21 cellular contexts compared by ENCODE assay signal in the genomic region with DNA sequence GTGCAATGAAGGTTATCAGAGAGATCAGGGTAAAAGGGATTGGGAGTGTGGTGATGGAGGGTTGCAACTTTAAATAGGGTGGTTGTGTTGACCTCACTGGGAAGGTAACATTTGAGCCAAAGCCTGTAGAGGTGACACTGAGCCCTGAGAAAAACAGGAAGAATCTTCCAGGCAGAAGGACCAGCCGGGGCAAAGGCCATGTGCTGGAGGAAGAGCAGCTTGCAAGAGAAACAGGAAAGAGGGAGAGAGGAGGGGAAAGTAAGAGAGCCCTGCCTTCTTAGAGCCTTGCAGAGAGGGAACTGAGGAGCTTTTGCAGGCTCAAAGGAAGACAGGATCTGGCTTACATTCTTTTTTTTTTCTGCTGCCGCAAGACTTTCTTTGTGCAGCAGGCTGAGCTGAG. TPM values are rescaled to one million over a fixed set of nuclear protein-coding genes. Genes with fewer than 3 reads are reported as not detected.
A peak's percentile ranks its signal among the peaks of the same experiment; 100 is the strongest.
DNase-seq lines count a peak whose midpoint lies in the region; ATAC-seq and TF ChIP-seq lines count a peak whose summit lies in the region.
"Had no signal": no experiment of that assay in that cellular context is flagged by ENCODE, and none has a peak within 500 bp of the region (broad histone marks: within the 10 kb centered on the region; RNA-seq: fewer than 3 reads in every experiment).

No MANE protein-coding gene starts in this region.

- no peak for TF ChIP-seq POLR2A in transverse colon (IDR thresholded peaks at IDR 0.05)

- ATAC-seq in HG03520 (IDR thresholded peaks at IDR 0.05; ENCODE audit: unreplicated experiment): no peak
- ATAC-seq: A549; activated CD8-positive, alpha-beta T cell treated with anti-CD3 and anti-CD28 coated beads, Interleukin-2, amount 10 ng/mL, durations not matched to agents 7 days and 5 days; left cardiac atrium had no signal

- H3K27me3 ChIP-seq in left ventricle myocardium inferior (ENCODE audit: low read depth): no peaks in the 10 kb centered on the region
- no peaks in the 10 kb centered on the region for H3K27me3 ChIP-seq in right atrium auricular region
- no peaks in the 10 kb centered on the region for H3K27me3 ChIP-seq in colonic mucosa
- H3K27me3 ChIP-seq in transverse colon: no peaks in the 10 kb centered on the region
- H3K27me3 ChIP-seq: BLaER1 treated with 17β-estradiol and CSF1 and Interleukin-3, amounts not matched to agents 10 nM and 100 nM; SJSA1; stomach had no signal

- H3K9me3 ChIP-seq in left ventricle myocardium inferior (replicated peaks): no peaks in the 10 kb centered on the region
- H3K9me3 ChIP-seq in right atrium auricular region: no peaks in the 10 kb centered on the region
- H3K9me3 ChIP-seq in colonic mucosa: no peaks in the 10 kb centered on the region
- no peaks in the 10 kb centered on the region for H3K9me3 ChIP-seq in transverse colon
- H3K9me3 ChIP-seq: A549; BLaER1 treated with 17β-estradiol and CSF1 and Interleukin-3, amounts not matched to agents 10 nM and 100 nM; SJSA1; stomach had no signal

- in situ Hi-C loops in transverse colon (cut with MboI; ENCODE audit: low pct_ligation_motif_present in 1 of 4, low pct_unique_long_range_greater_than_20kb in 1 of 4, low sequenced_read_pairs in 3 of 4): no loop called here

- TF ChIP-seq CTCF in left ventricle myocardium inferior (IDR thresholded peaks at IDR 0.05; ENCODE audit: borderline replicate concordance): no peak
- TF ChIP-seq CTCF in right atrium auricular region (IDR thresholded peaks at IDR 0.05): no peak
- no peak for TF ChIP-seq CTCF in colonic mucosa (IDR thresholded peaks at IDR 0.05)
- TF ChIP-seq CTCF in transverse colon (IDR thresholded peaks at IDR 0.05): no peak

- WGBS in transverse colon (ENCODE audit: low coverage in 1 of 2), 2 donors: 21 to 58% methylated on average over 2 of the region's 2 CpGs

- no peak for TF ChIP-seq EP300 in transverse colon (IDR thresholded peaks at IDR 0.05; ENCODE audit: low read depth)

- no peak for DNase-seq in left ventricle myocardium inferior
- no peak for DNase-seq in right atrium auricular region (ENCODE audit: low spot score)
- peak; percentile 38 for DNase-seq in colonic mucosa
- peak; percentile 58 for DNase-seq in left kidney (ENCODE audit: low read depth, low spot score)
- peak; percentile 9 for DNase-seq in transverse colon
- DNase-seq in occipital lobe (lab: John Stamatoyannopoulos, UW): no peak
- no peak for DNase-seq in NCI-H2196 (lab: John Stamatoyannopoulos, UW; ENCODE audit: unreplicated experiment)
- DNase-seq: activated CD8-positive, alpha-beta T cell treated with anti-CD3 and anti-CD28 coated beads, Interleukin-2, amount 10 ng/mL, durations not matched to agents 7 days and 5 days; activated naive CD4-positive, alpha-beta T cell treated with anti-CD3 and anti-CD28 coated beads, Interleukin-2, amount 50 U/mL, for 16 hours; activated T-cell treated with anti-CD3 and anti-CD28 coated beads, Interleukin-2, amount 50 U/mL, for 4 hours; left cardiac atrium; PC-9; stimulated activated CD4-positive, alpha-beta T cell treated with anti-CD3 and anti-CD28 coated beads, Interleukin-1b, Interleukin-23, amount 100 ng/mL, for 48 hours; stomach had no signal

- H3K27ac ChIP-seq in left ventricle myocardium inferior (replicated peaks) (peak overlapping the region; percentile 53), right atrium auricular region (no peak overlapping the region), colonic mucosa (no peak overlapping the region), transverse colon (no peak overlapping the region)
- H3K27ac ChIP-seq: A549; BLaER1 treated with 17β-estradiol and CSF1 and Interleukin-3, amounts not matched to agents 10 nM and 100 nM; PC-9; SJSA1; stomach had no signal

- H3K4me3 ChIP-seq in left ventricle myocardium inferior (no peak overlapping the region), right atrium auricular region (no peak overlapping the region), colonic mucosa (no peak overlapping the region), transverse colon (no peak overlapping the region)
- H3K4me3 ChIP-seq: A549; BLaER1 treated with 17β-estradiol and CSF1 and Interleukin-3, amounts not matched to agents 10 nM and 100 nM; PC-9; SJSA1; stomach had no signal

- H3K4me1 ChIP-seq in left ventricle myocardium inferior (peaks cover 9% of the 10 kb centered on the region), right atrium auricular region (no peaks in the 10 kb centered on the region), colonic mucosa (no peaks in the 10 kb centered on the region), transverse colon (peaks cover 0 to 7% (median 4%) of the 10 kb centered on the region in 4 donors)
- H3K4me1 ChIP-seq: A549, SJSA1, stomach had no signal

- H3K9ac ChIP-seq in colonic mucosa (ENCODE audit: low read depth in 2 of 2, low read length in 2 of 2): no peak overlapping the region
- H3K9ac ChIP-seq: BLaER1 treated with 17β-estradiol and CSF1 and Interleukin-3, amounts not matched to agents 10 nM and 100 nM had no signal

- H3K36me3 ChIP-seq in left ventricle myocardium inferior: no peaks in the 10 kb centered on the region
- H3K36me3 ChIP-seq in right atrium auricular region: no peaks in the 10 kb centered on the region
- no peaks in the 10 kb centered on the region for H3K36me3 ChIP-seq in colonic mucosa
- H3K36me3 ChIP-seq in transverse colon: no peaks in the 10 kb centered on the region
- H3K36me3 ChIP-seq: BLaER1 treated with 17β-estradiol and CSF1 and Interleukin-3, amounts not matched to agents 10 nM and 100 nM; SJSA1; stomach had no signal

- intact Hi-C loops in left ventricle myocardium inferior (cut with micrococcal nuclease): no loop called here
- intact Hi-C loops in colonic mucosa (cut with DNase I): no loop called here
- intact Hi-C loops in transverse colon (cut with DNase I; ENCODE audit: low total_unique reads): no loop called here

RNA-seq across cellular contexts. Expression of a gene that starts 17.4 kb away (rescaled TPM):
- total RNA-seq in left ventricle myocardium inferior: 0.38 TPM
- under 1 TPM in 1 of 2 donors, not detected in 1; 0.28 TPM for total RNA-seq in right atrium auricular region
- not detected for total RNA-seq in colonic mucosa
- under 1 TPM in 1 of 4 donors, not detected in 3; 0.48 TPM for total RNA-seq in transverse colon
- 0.62 TPM for total RNA-seq in occipital lobe
- total RNA-seq: astrocyte, frontal cortex, M059J had no signal

RNA-seq across cellular contexts. Expression of a gene that starts 40.3 kb away (rescaled TPM):
- total RNA-seq in left ventricle myocardium inferior: 78.3 TPM
- 10 to 100 TPM; 54.8 to 99.9 TPM for total RNA-seq in right atrium auricular region
- 10 to 100 TPM; 20.3 to 22.4 TPM for total RNA-seq in colonic mucosa
- total RNA-seq in transverse colon: 10 to 100 TPM in 3 of 4 donors, 1 to 10 TPM in 1; 2.2 to 38.4 (median 29.4) TPM
- total RNA-seq in occipital lobe: 94.2 TPM

Comparison
In these comparisons a context has a peak if more than half of its experiments do, and no peak if none do; other contexts are left out.
1. DNase-seq: peak in colonic mucosa (single experiment), left kidney (single experiment) and transverse colon (single experiment); none in left ventricle myocardium inferior (single experiment), right atrium auricular region (single experiment), occipital lobe (single experiment) and NCI-H2196 (single experiment).